In the genomic region with DNA sequence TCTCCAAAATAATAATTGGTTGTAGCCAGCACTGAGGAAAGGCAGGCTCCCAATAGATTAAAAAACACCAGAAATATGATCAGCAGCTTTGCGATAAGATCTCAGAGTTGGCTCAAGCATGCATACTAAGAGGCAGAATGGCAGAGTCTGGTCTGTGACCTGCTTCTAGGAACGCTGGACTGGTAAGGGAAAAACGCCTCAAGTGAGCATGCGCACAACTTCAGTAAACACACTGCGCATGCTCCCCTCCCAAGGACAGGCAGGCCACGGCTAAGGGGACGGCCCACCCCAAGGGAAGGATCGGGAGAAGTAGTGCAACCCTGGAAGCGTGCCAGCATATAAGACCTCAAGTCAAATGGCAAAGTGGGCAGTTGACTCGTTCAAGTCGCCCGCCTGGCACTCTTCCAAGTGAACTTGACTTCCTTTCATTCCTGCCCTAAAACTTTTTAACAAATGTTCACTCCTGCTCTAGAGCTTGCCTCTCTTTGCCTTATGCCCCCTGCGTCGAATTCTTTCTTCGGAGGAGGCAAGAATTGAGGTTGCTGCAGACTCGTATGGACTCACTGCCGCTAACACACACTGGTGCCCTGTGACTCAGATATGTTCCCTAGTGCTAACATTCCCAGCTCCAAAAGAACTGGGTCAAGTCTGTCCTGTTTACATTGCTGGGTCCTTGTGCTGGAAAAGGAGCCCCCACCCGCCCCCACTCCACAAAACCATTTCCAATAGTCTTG, we compare ENCODE assay signal across 1 cellular context.
A peak's percentile ranks its signal among the peaks of the same experiment; 100 is the strongest.
TF ChIP-seq lines count a peak whose summit lies in the region.

No MANE protein-coding gene starts in this region.

TF ChIP-seq in SK-N-SH, 30 proteins besides CTCF, POLR2A, EP300 and RAD21:
- TF ChIP-seq, protein P1, sequence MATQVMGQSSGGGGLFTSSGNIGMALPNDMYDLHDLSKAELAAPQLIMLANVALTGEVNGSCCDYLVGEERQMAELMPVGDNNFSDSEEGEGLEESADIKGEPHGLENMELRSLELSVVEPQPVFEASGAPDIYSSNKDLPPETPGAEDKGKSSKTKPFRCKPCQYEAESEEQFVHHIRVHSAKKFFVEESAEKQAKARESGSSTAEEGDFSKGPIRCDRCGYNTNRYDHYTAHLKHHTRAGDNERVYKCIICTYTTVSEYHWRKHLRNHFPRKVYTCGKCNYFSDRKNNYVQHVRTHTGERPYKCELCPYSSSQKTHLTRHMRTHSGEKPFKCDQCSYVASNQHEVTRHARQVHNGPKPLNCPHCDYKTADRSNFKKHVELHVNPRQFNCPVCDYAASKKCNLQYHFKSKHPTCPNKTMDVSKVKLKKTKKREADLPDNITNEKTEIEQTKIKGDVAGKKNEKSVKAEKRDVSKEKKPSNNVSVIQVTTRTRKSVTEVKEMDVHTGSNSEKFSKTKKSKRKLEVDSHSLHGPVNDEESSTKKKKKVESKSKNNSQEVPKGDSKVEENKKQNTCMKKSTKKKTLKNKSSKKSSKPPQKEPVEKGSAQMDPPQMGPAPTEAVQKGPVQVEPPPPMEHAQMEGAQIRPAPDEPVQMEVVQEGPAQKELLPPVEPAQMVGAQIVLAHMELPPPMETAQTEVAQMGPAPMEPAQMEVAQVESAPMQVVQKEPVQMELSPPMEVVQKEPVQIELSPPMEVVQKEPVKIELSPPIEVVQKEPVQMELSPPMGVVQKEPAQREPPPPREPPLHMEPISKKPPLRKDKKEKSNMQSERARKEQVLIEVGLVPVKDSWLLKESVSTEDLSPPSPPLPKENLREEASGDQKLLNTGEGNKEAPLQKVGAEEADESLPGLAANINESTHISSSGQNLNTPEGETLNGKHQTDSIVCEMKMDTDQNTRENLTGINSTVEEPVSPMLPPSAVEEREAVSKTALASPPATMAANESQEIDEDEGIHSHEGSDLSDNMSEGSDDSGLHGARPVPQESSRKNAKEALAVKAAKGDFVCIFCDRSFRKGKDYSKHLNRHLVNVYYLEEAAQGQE (IDR thresholded peaks at IDR 0.05; ENCODE audit: low read depth, low read length): no peak
- TF ChIP-seq RCOR1 (IDR thresholded peaks at IDR 0.05; ENCODE audit: low read length) (peak; percentile 59; the same call in 1 of the 2 replicates), NFIC (IDR thresholded peaks at IDR 0.05; ENCODE audit: borderline replicate concordance) (peak; percentile 77), FOSL2 (IDR thresholded peaks at IDR 0.05; ENCODE audit: borderline replicate concordance, low read depth) (no peak), TCF12 (IDR thresholded peaks at IDR 0.05) (peak; percentile 71), GATA2 (CRISPR knock-in tag; IDR thresholded peaks at IDR 0.05) (peak; percentile 84), TEAD4 (IDR thresholded peaks at IDR 0.05; ENCODE audit: borderline replicate concordance, insufficient read depth) (no peak), FOXM1 (IDR thresholded peaks at IDR 0.05; ENCODE audit: low read depth) (no peak), MXI1 (IDR thresholded peaks at IDR 0.05; ENCODE audit: low read depth, low read length) (peak; percentile 39; the same call in 1 of the 2 replicates), NRF1 (IDR thresholded peaks at IDR 0.05; ENCODE audit: low read depth, low read length) (peak; percentile 74)
- TF ChIP-seq, protein P2, sequence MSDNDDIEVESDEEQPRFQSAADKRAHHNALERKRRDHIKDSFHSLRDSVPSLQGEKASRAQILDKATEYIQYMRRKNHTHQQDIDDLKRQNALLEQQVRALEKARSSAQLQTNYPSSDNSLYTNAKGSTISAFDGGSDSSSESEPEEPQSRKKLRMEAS (IDR thresholded peaks at IDR 0.05; ENCODE audit: low read depth): no peak
